1 cellular context compared by ENCODE assay signal in genomic region chr2:200774920-200775319, GRCh38.
TF ChIP-seq lines count a peak whose summit lies in the region.

No MANE protein-coding gene starts in this region.

TF ChIP-seq in GM23338, 12 proteins besides CTCF, POLR2A, EP300 and RAD21 (continued from another document):
- TF ChIP-seq REST (IDR thresholded peaks at IDR 0.05; ENCODE audit: unreplicated experiment) (no peak), ZNF331 (CRISPR knock-in tag; IDR thresholded peaks at IDR 0.05; ENCODE audit: low read depth) (no peak)
